In genomic region chr22:28198692-28199091, GRCh38 we compare ENCODE assay signal across 27 cellular contexts.
"Had no signal": no experiment of that assay in that cellular context is flagged by ENCODE, and none has a peak within 500 bp of the region (broad histone marks: within the 10 kb centered on the region; RNA-seq: fewer than 3 reads in every experiment).

No MANE protein-coding gene starts in this region.

- H3K4me1 ChIP-seq: parathyroid adenoma, suprapubic skin, transverse colon, upper lobe of right lung had no signal

- H3K36me3 ChIP-seq: gastroesophageal sphincter, heart left ventricle, neutrophil, right atrium auricular region, suprapubic skin, transverse colon, upper lobe of right lung, uterus had no signal

- H2AFZ ChIP-seq: hepatocyte, parathyroid adenoma had no signal

- DNase-seq: dermis blood vessel endothelial cell; effector memory CD4-positive, alpha-beta T cell; foreskin fibroblast; heart left ventricle; mesenchymal stem cell; mucosa of descending colon; naive B cell; stimulated activated CD4-positive, alpha-beta T cell treated with anti-CD3 and anti-CD28 coated beads, Interleukin-12 subunit alpha, Interleukin-12 subunit beta, amount 100 ng/mL, for 4 hours; stimulated activated CD4-positive, alpha-beta T cell treated with anti-CD3 and anti-CD28 coated beads, Interleukin-1b, Interleukin-23, amount 100 ng/mL, for 48 hours; stimulated activated CD4-positive, alpha-beta T cell treated with anti-CD3 and anti-CD28 coated beads, Interleukin-4, amount 100 ng/mL, for 1 hour; stimulated activated CD8-positive, alpha-beta memory T cell treated with anti-CD3 and anti-CD28 coated beads, Interleukin-4, amount 100 ng/mL, for 48 hours; stimulated activated naive CD4-positive, alpha-beta T cell; stimulated activated naive CD8-positive, alpha-beta T cell treated with anti-CD3 and anti-CD28 coated beads, Interleukin-15, amount 100 ng/mL, for 72 hours; transverse colon; upper lobe of right lung; uterus had no signal

- H3K4me3 ChIP-seq: coronary artery, gastroesophageal sphincter, heart left ventricle, hepatocyte, lung, mucosa of descending colon, right atrium auricular region, smooth muscle cell, suprapubic skin, transverse colon, upper lobe of right lung, uterus had no signal

- H3K9me3 ChIP-seq: gastroesophageal sphincter, heart left ventricle, mucosa of descending colon, neutrophil, right atrium auricular region, suprapubic skin, transverse colon, upper lobe of right lung, uterus had no signal

- H3K79me2 ChIP-seq: parathyroid adenoma had no signal

- ATAC-seq: gastroesophageal sphincter; heart left ventricle; mucosa of descending colon; natural killer cell treated with Interleukin-12 subunit alpha and Interleukin-12 subunit beta and Interleukin-15 and Interleukin-18, amount 100 ng/mL, for 72 hours; sciatic nerve; stimulated activated naive CD8-positive, alpha-beta T cell treated with anti-CD3 and anti-CD28 coated beads, Interleukin-15, amount 100 ng/mL, for 72 hours; upper lobe of right lung had no signal

- H3K4me2 ChIP-seq: hepatocyte, smooth muscle cell had no signal

- H3K27ac ChIP-seq: coronary artery, gastroesophageal sphincter, heart left ventricle, hepatocyte, neutrophil, parathyroid adenoma, right atrium auricular region, suprapubic skin, transverse colon, upper lobe of right lung, uterus had no signal

- H3K27me3 ChIP-seq: gastroesophageal sphincter, heart left ventricle, hepatocyte, neutrophil, right atrium auricular region, suprapubic skin, transverse colon, upper lobe of right lung, uterus had no signal
